ENCODE assay signal across 10 cellular contexts in genomic region chr11:75341583-75341982, GRCh38. TPM values are rescaled to one million over a fixed set of nuclear protein-coding genes. Genes with fewer than 3 reads are reported as not detected.
DNase-seq lines count a peak whose midpoint lies in the region; ATAC-seq, FAIRE-seq and TF ChIP-seq lines count a peak whose summit lies in the region.
"Had no signal": no experiment of that assay in that cellular context is flagged by ENCODE, and none has a peak within 500 bp of the region (broad histone marks: within the 10 kb centered on the region; RNA-seq: fewer than 3 reads in every experiment).

No MANE protein-coding gene starts in this region.

- no peak overlapping the region for H2AFZ ChIP-seq in GM12878 (ENCODE audit: control insufficient read depth, low read depth, low read length)

- H3K9me3 ChIP-seq in GM12878 (replicated peaks; ENCODE audit: control insufficient read depth, insufficient read depth, low read length): no peaks in the 10 kb centered on the region
- H3K9me3 ChIP-seq in upper lobe of left lung: no peaks in the 10 kb centered on the region

- no peak overlapping the region for H3K4me3 ChIP-seq in GM12878
- no peak overlapping the region for H3K4me3 ChIP-seq in upper lobe of left lung

- TF ChIP-seq EP300 in GM12878 (IDR thresholded peaks at IDR 0.05; ENCODE audit: borderline replicate concordance in 1 of 2, control insufficient read depth in 1 of 2, low read depth in 2 of 2, low read length in 2 of 2) (no peak), upper lobe of left lung (IDR thresholded peaks at IDR 0.05) (no peak)

- no peaks in the 10 kb centered on the region for H3K36me3 Mint-ChIP-seq in activated naive CD4-positive, alpha-beta T cell treated with anti-CD3 and anti-CD28 coated beads, Interleukin-2, amount 50 U/mL, for 24 hours
- no peaks in the 10 kb centered on the region for H3K36me3 Mint-ChIP-seq in activated naive CD4-positive, alpha-beta T cell treated with anti-CD3 and anti-CD28 coated beads, Interleukin-2, amount 10 ng/mL, durations not matched to agents 7 days and 5 days
- H3K36me3 Mint-ChIP-seq in mesothelial cell of epicardium: no peaks in the 10 kb centered on the region

- H3K4me1 ChIP-seq in GM12878 (ENCODE audit: control insufficient read depth, insufficient read depth, low read length) (peaks cover 58% of the 10 kb centered on the region), upper lobe of left lung (peaks cover 98 to 100% (median 100%) of the 10 kb centered on the region in 4 donors)

- no peak overlapping the region for H3K9ac ChIP-seq in GM12878 (ENCODE audit: control insufficient read depth, insufficient read depth, low read length)

- no peaks in the 10 kb centered on the region for H3K36me3 ChIP-seq in GM12878 (ENCODE audit: control insufficient read depth in 2 of 2, insufficient read depth in 2 of 2, low read length in 1 of 2)
- H3K36me3 ChIP-seq in upper lobe of left lung: peaks cover 0 to 5% (median 0%) of the 10 kb centered on the region in 4 donors

- peaks cover 10% of the 10 kb centered on the region for H3K79me2 ChIP-seq in GM12878 (ENCODE audit: control insufficient read depth, insufficient read depth, low read length)

- CTCF ChIA-PET in activated naive CD4-positive, alpha-beta T cell treated with anti-CD3 and anti-CD28 coated beads, Interleukin-2, amount 10 ng/mL, durations not matched to agents 7 days and 5 days (lab: Charles Lee): interaction anchor here (1.2 to 7.2 kb wide), 5 partner anchors 12 to 61 kb away, joined by 3 to 57 read pairs (median 17); no protein-coding TSS in a partner anchor
- CTCF ChIA-PET in GM12878 (lab: Yijun Ruan, JAX): interaction anchor here (0.6 to 6.0 kb wide), 10 partner anchors 9 to 277 kb away, joined by 3 to 64 read pairs (median 10); partner anchors contain the start of gene ARRB1

- peak overlapping the region; percentile 76; the same call in 1 of the 2 replicates for H3K27ac ChIP-seq in GM12878 (ENCODE audit: control insufficient read depth, insufficient read depth)
- peak overlapping the region; percentile 78 to 97 (median 96) for H3K27ac ChIP-seq in upper lobe of left lung

- no peaks in the 10 kb centered on the region for H3K9me3 Mint-ChIP-seq in activated naive CD4-positive, alpha-beta T cell treated with anti-CD3 and anti-CD28 coated beads, Interleukin-2, amount 50 U/mL, for 24 hours
- H3K9me3 Mint-ChIP-seq in activated naive CD4-positive, alpha-beta T cell treated with anti-CD3 and anti-CD28 coated beads, Interleukin-2, amount 10 ng/mL, durations not matched to agents 7 days and 5 days: no peaks in the 10 kb centered on the region
- no peaks in the 10 kb centered on the region for H3K9me3 Mint-ChIP-seq in mesothelial cell of epicardium

- ATAC-seq in GM12878 (no peak), upper lobe of left lung (ENCODE audit: low FRiP score in 2 of 2) (peak in 1 of 2 donors; percentile 7)

- no peak for FAIRE-seq in GM12878 (lab: Jason Lieb, UNC)

- 81% methylated on average over 4 of the region's 4 CpGs for WGBS in GM12878 (ENCODE audit: insufficient coverage, insufficient replicate concordance, low lambda C conversion rate, missing lambda C conversion rate)
- 26 to 34% methylated on average over 2 to 4 of the region's 4 CpGs for WGBS in upper lobe of left lung, 2 donors

- no peaks in the 10 kb centered on the region for H3K27me3 Mint-ChIP-seq in activated naive CD4-positive, alpha-beta T cell treated with anti-CD3 and anti-CD28 coated beads, Interleukin-2, amount 50 U/mL, for 24 hours
- no peaks in the 10 kb centered on the region for H3K27me3 Mint-ChIP-seq in activated naive CD4-positive, alpha-beta T cell treated with anti-CD3 and anti-CD28 coated beads, Interleukin-2, amount 10 ng/mL, durations not matched to agents 7 days and 5 days
- H3K27me3 Mint-ChIP-seq in mesothelial cell of epicardium (ENCODE audit: low read depth): no peaks in the 10 kb centered on the region
- H3K27me3 Mint-ChIP-seq: B cell had no signal

- RAD21 ChIA-PET in GM12878 (lab: Charles Lee; ENCODE audit: unreplicated experiment): interaction anchor here (0.8 to 2.6 kb wide), 5 partner anchors 9 to 44 kb away, joined by 3 to 14 read pairs (median 11); partner anchors contain the start of gene ARRB1

- peak overlapping the region; percentile 83 for H3K4me3 Mint-ChIP-seq in activated naive CD4-positive, alpha-beta T cell treated with anti-CD3 and anti-CD28 coated beads, Interleukin-2, amount 50 U/mL, for 24 hours
- H3K4me3 Mint-ChIP-seq in activated naive CD4-positive, alpha-beta T cell treated with anti-CD3 and anti-CD28 coated beads, Interleukin-2, amount 10 ng/mL, durations not matched to agents 7 days and 5 days: no peak overlapping the region
- no peak overlapping the region for H3K4me3 Mint-ChIP-seq in mesothelial cell of epicardium

- no peak for TF ChIP-seq CTCF in GM12878 (IDR thresholded peaks at IDR 0.05 in 2 of 3, conservative IDR thresholded peaks at IDR 0.05 in 1 of 3; ENCODE audit: control insufficient read depth in 2 of 3, extremely low read depth in 1 of 3, insufficient read depth in 1 of 3, low read depth in 3 of 3, low read length in 3 of 3)
- TF ChIP-seq CTCF in mesothelial cell of epicardium (IDR thresholded peaks at IDR 0.05; ENCODE audit: unreplicated experiment): no peak
- no peak for TF ChIP-seq CTCF in upper lobe of left lung (IDR thresholded peaks at IDR 0.05)

- in situ Hi-C loops in GM12878 (cut with MboI): no loop called here

- intact Hi-C loops in GM12878 (cut with micrococcal nuclease; ENCODE audit: unreplicated experiment): no loop called here

- TF ChIP-seq POLR2A in GM12878 (IDR thresholded peaks at IDR 0.05; ENCODE audit: low read depth, low read length) (no peak), upper lobe of left lung (IDR thresholded peaks at IDR 0.05) (no peak)

- peak overlapping the region; percentile 93 for H3K27ac Mint-ChIP-seq in activated naive CD4-positive, alpha-beta T cell treated with anti-CD3 and anti-CD28 coated beads, Interleukin-2, amount 50 U/mL, for 24 hours
- no peak overlapping the region for H3K27ac Mint-ChIP-seq in activated naive CD4-positive, alpha-beta T cell treated with anti-CD3 and anti-CD28 coated beads, Interleukin-2, amount 10 ng/mL, durations not matched to agents 7 days and 5 days
- peak overlapping the region; percentile 50 for H3K27ac Mint-ChIP-seq in mesothelial cell of epicardium

- H3K4me1 Mint-ChIP-seq in activated naive CD4-positive, alpha-beta T cell treated with anti-CD3 and anti-CD28 coated beads, Interleukin-2, amount 50 U/mL, for 24 hours: peaks cover 99% of the 10 kb centered on the region
- H3K4me1 Mint-ChIP-seq in activated naive CD4-positive, alpha-beta T cell treated with anti-CD3 and anti-CD28 coated beads, Interleukin-2, amount 10 ng/mL, durations not matched to agents 7 days and 5 days: peaks cover 89% of the 10 kb centered on the region
- H3K4me1 Mint-ChIP-seq in mesothelial cell of epicardium: peaks cover 69% of the 10 kb centered on the region

- POLR2A ChIA-PET in GM12878 (lab: Charles Lee): interaction anchor here (0.5 to 2.1 kb wide), 3 partner anchors 9 to 1178 kb away, joined by 3 to 8 read pairs (median 7); partner anchors contain the start of gene ARRB1

- SMC1A ChIA-PET in GM12878 (lab: Charles Lee; ENCODE audit: uncharacterized antibody, unreplicated experiment): interaction anchor here (1.4 to 3.1 kb wide), 6 partner anchors 8 to 62 kb away, joined by 6 to 18 read pairs (median 10); no protein-coding TSS in a partner anchor

- no peak overlapping the region for H3K4me2 ChIP-seq in GM12878 (ENCODE audit: control insufficient read depth, insufficient read depth)

- no peaks in the 10 kb centered on the region for H3K27me3 ChIP-seq in GM12878 (replicated peaks in 1 of 2; ENCODE audit: control insufficient read depth in 2 of 2, insufficient read depth in 2 of 2, low read length in 1 of 2)
- no peaks in the 10 kb centered on the region for H3K27me3 ChIP-seq in upper lobe of left lung

- TF ChIP-seq RAD21 in GM12878 (IDR thresholded peaks at IDR 0.05; ENCODE audit: insufficient read depth, low read depth, low read length): no peak

- DNase-seq in activated naive CD4-positive, alpha-beta T cell treated with anti-CD3 and anti-CD28 coated beads, Interleukin-2, amount 10 ng/mL, durations not matched to agents 7 days and 5 days: no peak
- no peak for DNase-seq in GM12878 (ENCODE audit: low read depth, low spot score)
- DNase-seq in mesothelial cell of epicardium (ENCODE audit: low spot score in 2 of 2, unreplicated experiment in 2 of 2): no peak
- DNase-seq in upper lobe of left lung: peak in 1 of 2 donors; percentile 78
- DNase-seq in HT-29 (ENCODE audit: low spot score): no peak
- DNase-seq in KG1 (lab: John Stamatoyannopoulos, UW): no peak
- no peak for DNase-seq in globus pallidus (ENCODE audit: low spot score)
- DNase-seq: KBM-7 had no signal

- H4K20me1 ChIP-seq in GM12878 (ENCODE audit: control insufficient read depth, insufficient read depth): no peaks in the 10 kb centered on the region

- BruUV-seq in GM12878 (replicated peaks; lab: Mats Ljungman, UMichigan): no TSS peak

RNA-seq across cellular contexts. Expression of gene ARRB1, which starts 9.9 kb away (rescaled TPM):
- 30.0 and 32.4 TPM in 2 replicates for total RNA-seq in GM12878 (2013; cell fraction: nucleolus; rRNA removed)
- total RNA-seq in GM12878 (2014; rRNA removed): 1.0 and 1.5 TPM in 2 replicates
- 2.3 TPM in 2 replicates for total RNA-seq in GM12878 (2014; rRNA removed; fragmentation: Illumina TruSeq; extraction: Trizol)
- 2.9 and 3.0 TPM in 2 replicates for total RNA-seq in GM12878 (2021)
- 1.2 TPM for polyA plus RNA-seq in GM12878 (2011; ENCODE audit: low read depth)
- 7.5 and 12.9 TPM in 2 replicates for polyA plus RNA-seq in GM12878 (2011; rRNA removed)
- 15.9 and 18.2 TPM in 2 replicates for polyA plus RNA-seq in GM12878 (2011; cell fraction: cytosol; rRNA removed)
- polyA plus RNA-seq in GM12878 (2011; cell fraction: nucleus; rRNA removed): 15.6 and 17.4 TPM in 2 replicates
- polyA plus RNA-seq in GM12878 (2012): 1.4 and 2.4 TPM in 2 replicates
- polyA plus RNA-seq in GM12878 (2014; fragmentation: Illumina TruSeq; extraction: Trizol): 1.1 and 1.8 TPM in 2 replicates
- under 1 TPM; 0.42 TPM for polyA plus RNA-seq in GM12878 (2014; fragmentation: Nextera tagmentation; extraction: Ambion mirVana)
- polyA plus RNA-seq in GM12878 (2014; rRNA removed): 1.6 and 1.8 TPM in 2 replicates
- polyA plus RNA-seq in GM12878 (2016; fragmentation: Nextera tagmentation; extraction: Ambion mirVana): under 1 TPM; 0.39 to 0.42 TPM
- 47.7 and 49.8 TPM in 2 replicates for polyA minus RNA-seq in GM12878 (2011; rRNA and poly(A)+ RNA removed)
- polyA minus RNA-seq in GM12878 (2011; cell fraction: cytosol; rRNA and poly(A)+ RNA removed): 7.7 and 9.0 TPM in 2 replicates
- 17.9 and 26.8 TPM in 2 replicates for polyA minus RNA-seq in GM12878 (2011; cell fraction: nucleus; rRNA and poly(A)+ RNA removed)
- 15.9 to 17.5 TPM (median 16.5 TPM) in 3 replicates for total RNA-seq in mesothelial cell of epicardium
- 100 to 1,000 TPM; 119 to 235 (median 170) TPM for total RNA-seq in upper lobe of left lung
- total RNA-seq in HT-29 (2014; rRNA removed; shearing (Covaris generic)): 28.6 and 33.5 TPM in 2 replicates

RNA-seq across cellular contexts. Expression of gene RPS3, which starts 57.7 kb away (rescaled TPM):
- 327 and 328 TPM in 2 replicates for total RNA-seq in GM12878 (2013; cell fraction: nucleolus; rRNA removed)
- 3,162 and 3,203 TPM in 2 replicates for total RNA-seq in GM12878 (2014; rRNA removed)
- total RNA-seq in GM12878 (2014; rRNA removed; fragmentation: Illumina TruSeq; extraction: Trizol): 4,299 and 4,364 TPM in 2 replicates
- total RNA-seq in GM12878 (2021): 4,496 and 4,555 TPM in 2 replicates
- 8,364 TPM for polyA plus RNA-seq in GM12878 (2011; ENCODE audit: low read depth)
- polyA plus RNA-seq in GM12878 (2011; rRNA removed): 4,355 and 4,741 TPM in 2 replicates
- 4,091 and 4,155 TPM in 2 replicates for polyA plus RNA-seq in GM12878 (2011; cell fraction: cytosol; rRNA removed)
- 1,814 and 1,991 TPM in 2 replicates for polyA plus RNA-seq in GM12878 (2011; cell fraction: nucleus; rRNA removed)
- 6,227 and 7,157 TPM in 2 replicates for polyA plus RNA-seq in GM12878 (2012)
- polyA plus RNA-seq in GM12878 (2014; fragmentation: Illumina TruSeq; extraction: Trizol): 5,039 and 6,875 TPM in 2 replicates
- polyA plus RNA-seq in GM12878 (2014; fragmentation: Nextera tagmentation; extraction: Ambion mirVana): 1,000 to 10,000 TPM; 7,007 to 9,556 TPM
- 4,204 and 4,437 TPM in 2 replicates for polyA plus RNA-seq in GM12878 (2014; rRNA removed)
- polyA plus RNA-seq in GM12878 (2016; fragmentation: Nextera tagmentation; extraction: Ambion mirVana): 1,000 to 10,000 TPM; 2,127 to 2,136 TPM
- 1,578 and 1,840 TPM in 2 replicates for polyA minus RNA-seq in GM12878 (2011; rRNA and poly(A)+ RNA removed)
- polyA minus RNA-seq in GM12878 (2011; cell fraction: cytosol; rRNA and poly(A)+ RNA removed): 561 and 590 TPM in 2 replicates
- 168 and 212 TPM in 2 replicates for polyA minus RNA-seq in GM12878 (2011; cell fraction: nucleus; rRNA and poly(A)+ RNA removed)
- total RNA-seq in mesothelial cell of epicardium: 2,848 to 2,954 TPM (median 2,936 TPM) in 3 replicates
- total RNA-seq in upper lobe of left lung: 1,000 to 10,000 TPM in 4 of 6 donors, 100 to 1,000 TPM in 2; 474 to 2,141 (median 1,268) TPM
- total RNA-seq in HT-29 (2014; rRNA removed; shearing (Covaris generic)): 2,617 and 2,815 TPM in 2 replicates
